Comparison of ENCODE assay signal across 8 cellular contexts in the genomic region with DNA sequence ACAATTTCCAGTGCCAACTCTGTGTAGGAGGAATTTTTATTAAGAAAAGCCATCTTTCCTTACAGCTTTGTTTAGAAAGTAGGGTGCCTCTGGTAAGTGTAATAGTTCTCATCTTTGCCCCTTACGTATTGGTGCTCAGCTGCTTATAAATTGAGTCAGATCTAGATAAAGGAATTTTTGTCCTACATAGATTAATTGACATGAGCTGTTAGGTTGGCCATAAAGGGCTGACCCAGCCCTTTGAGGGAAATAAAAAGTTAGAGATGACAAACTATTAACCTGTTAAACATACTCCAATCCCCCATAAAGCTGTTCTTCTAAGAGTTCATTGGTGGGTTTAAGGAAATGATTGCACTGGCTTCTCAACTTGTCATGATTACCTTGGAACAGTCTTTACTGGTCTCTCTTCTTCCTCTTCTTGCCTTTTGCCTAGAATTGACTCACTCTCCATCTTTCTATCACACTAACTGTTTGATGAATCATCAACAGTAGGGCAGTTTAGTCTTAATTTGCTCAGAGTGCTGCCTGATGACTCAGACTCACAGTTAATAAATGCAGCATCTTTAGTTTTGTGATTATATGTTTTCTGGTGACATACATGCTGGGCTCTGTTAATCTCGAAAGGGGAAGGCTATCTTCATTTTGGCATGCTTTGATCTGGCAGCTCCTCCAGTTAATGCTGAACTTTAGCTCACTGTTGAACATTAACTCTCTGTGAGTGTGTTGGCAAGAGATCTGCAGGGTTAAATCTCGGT. TPM values are rescaled to one million over a fixed set of nuclear protein-coding genes. Genes with fewer than 3 reads are reported as not detected.
DNase-seq lines count a peak whose midpoint lies in the region; ATAC-seq and TF ChIP-seq lines count a peak whose summit lies in the region.

No MANE protein-coding gene starts in this region.

- no peaks in the 10 kb centered on the region for H3K9me3 ChIP-seq in muscle layer of duodenum (ENCODE audit: control insufficient read depth in 1 of 2, low read length in 2 of 2)
- H3K9me3 ChIP-seq in neural progenitor cell (ENCODE audit: low read depth): no peaks in the 10 kb centered on the region

- no peak overlapping the region for H2AFZ ChIP-seq in ACC112 (ENCODE audit: low read length, unreplicated experiment)
- no peak overlapping the region for H2AFZ ChIP-seq in neural progenitor cell (replicated peaks)

- H3K79me2 ChIP-seq in ACC112 (ENCODE audit: control insufficient read depth, insufficient read depth, low read length, unreplicated experiment): no peaks in the 10 kb centered on the region
- no peaks in the 10 kb centered on the region for H3K79me2 ChIP-seq in neural progenitor cell (ENCODE audit: low read depth)

- no peaks in the 10 kb centered on the region for H4K20me1 ChIP-seq in neural progenitor cell (ENCODE audit: low read depth)

- peaks cover 45% of the 10 kb centered on the region for H3K4me1 Mint-ChIP-seq in activated T-helper 17 cell treated with anti-CD3 and anti-CD28 coated beads, Interleukin-2, amount 50 U/mL, for 72 hours
- H3K4me1 Mint-ChIP-seq in neural progenitor cell: peaks cover 17% of the 10 kb centered on the region

- H3F3A ChIP-seq in neural progenitor cell (ENCODE audit: low read depth): no peaks in the 10 kb centered on the region

- H3K27ac Mint-ChIP-seq in activated T-helper 17 cell treated with anti-CD3 and anti-CD28 coated beads, Interleukin-2, amount 50 U/mL, for 72 hours: peak overlapping the region; percentile 6
- H3K27ac Mint-ChIP-seq in neural progenitor cell: no peak overlapping the region

- no peaks in the 10 kb centered on the region for H3K27me3 Mint-ChIP-seq in activated T-helper 17 cell treated with anti-CD3 and anti-CD28 coated beads, Interleukin-2, amount 50 U/mL, for 72 hours
- H3K27me3 Mint-ChIP-seq in neural progenitor cell (ENCODE audit: insufficient read depth, low read depth): peaks cover 2% of the 10 kb centered on the region

- H3K4me2 ChIP-seq in neural progenitor cell: no peak overlapping the region

- H3K9ac ChIP-seq in neural progenitor cell: no peak overlapping the region

- no peak for TF ChIP-seq CTCF in neural progenitor cell (IDR thresholded peaks at IDR 0.05)

- H3K4me1 ChIP-seq in ACC112 (ENCODE audit: control insufficient read depth, insufficient read depth, low read length, unreplicated experiment) (peaks cover 84% of the 10 kb centered on the region), muscle layer of duodenum (ENCODE audit: control insufficient read depth in 1 of 2, insufficient read depth in 2 of 2, low read length in 2 of 2) (peaks cover 40 to 42% of the 10 kb centered on the region in 2 donors), neural progenitor cell (peaks cover 22% of the 10 kb centered on the region)

- H3K4me3 Mint-ChIP-seq in activated T-helper 17 cell treated with anti-CD3 and anti-CD28 coated beads, Interleukin-2, amount 50 U/mL, for 72 hours: peak overlapping the region; percentile 2
- no peak overlapping the region for H3K4me3 Mint-ChIP-seq in neural progenitor cell

- H3K36me3 Mint-ChIP-seq in activated T-helper 17 cell treated with anti-CD3 and anti-CD28 coated beads, Interleukin-2, amount 50 U/mL, for 72 hours (ENCODE audit: low read depth): peaks cover 2% of the 10 kb centered on the region
- no peaks in the 10 kb centered on the region for H3K36me3 Mint-ChIP-seq in neural progenitor cell

- peak overlapping the region; percentile 68 for H3K27ac ChIP-seq in ACC112 (ENCODE audit: low read depth, low read length)
- H3K27ac ChIP-seq in muscle layer of duodenum (ENCODE audit: low read length): peak overlapping the region; percentile 7
- H3K27ac ChIP-seq in neural progenitor cell: no peak overlapping the region

- H3K36me3 ChIP-seq in ACC112 (ENCODE audit: insufficient read depth, low read length) (no peaks in the 10 kb centered on the region), muscle layer of duodenum (ENCODE audit: control insufficient read depth in 1 of 2, insufficient read depth in 2 of 2, low read length in 2 of 2) (no peaks in the 10 kb centered on the region), neural progenitor cell (no peaks in the 10 kb centered on the region)

- peak overlapping the region; percentile 14; the same call in 1 of the 2 replicates for H3K4me3 ChIP-seq in ACC112 (ENCODE audit: low read depth, low read length)
- H3K4me3 ChIP-seq in muscle layer of duodenum (ENCODE audit: low read depth in 1 of 2, low read length in 2 of 2): no peak overlapping the region
- H3K4me3 ChIP-seq in neural progenitor cell: no peak overlapping the region

- no peaks in the 10 kb centered on the region for H3K27me3 ChIP-seq in ACC112 (ENCODE audit: insufficient read depth, low read length)
- H3K27me3 ChIP-seq in muscle layer of duodenum (ENCODE audit: low read depth, low read length): no peaks in the 10 kb centered on the region
- no peaks in the 10 kb centered on the region for H3K27me3 ChIP-seq in neural progenitor cell

- no peak for DNase-seq in GOT3 (lab: John Stamatoyannopoulos, UW)
- no peak for DNase-seq in anterior cingulate cortex (lab: John Stamatoyannopoulos, UW)
- no peak for DNase-seq in neural progenitor cell (ENCODE audit: low spot score)

- peak; percentile 78 for ATAC-seq in GM19043 (IDR thresholded peaks at IDR 0.05; ENCODE audit: low read depth, unreplicated experiment)
- peak; percentile 68 for ATAC-seq in HG03460 (IDR thresholded peaks at IDR 0.05; ENCODE audit: unreplicated experiment)
- ATAC-seq in activated T-helper 17 cell treated with anti-CD3 and anti-CD28 coated beads, Interleukin-2, amount 50 U/mL, for 72 hours (replicated peaks): peak; percentile 87

- no peaks in the 10 kb centered on the region for H3K9me3 Mint-ChIP-seq in activated T-helper 17 cell treated with anti-CD3 and anti-CD28 coated beads, Interleukin-2, amount 50 U/mL, for 72 hours
- H3K9me3 Mint-ChIP-seq in neural progenitor cell: peaks cover 5% of the 10 kb centered on the region

RNA-seq across cellular contexts. Expression of a gene that starts 51.7 kb away (rescaled TPM):
- 10 to 100 TPM in 1 of 2 donors, 1 to 10 TPM in 1; 7.8 to 12.0 TPM for total RNA-seq in activated T-helper 17 cell treated with anti-CD3 and anti-CD28 coated beads, Interleukin-2, amount 50 U/mL, for 72 hours
- 7.0 and 14.5 TPM in 2 replicates for total RNA-seq in neural progenitor cell (ENCODE audit: low replicate concordance)
